In genomic region chr2:137173514-137173913, GRCh38 we compare ENCODE assay signal across 9 cellular contexts.
DNase-seq lines count a peak whose midpoint lies in the region; ATAC-seq and TF ChIP-seq lines count a peak whose summit lies in the region.
"Had no signal": no experiment of that assay in that cellular context is flagged by ENCODE, and none has a peak within 500 bp of the region (broad histone marks: within the 10 kb centered on the region; RNA-seq: fewer than 3 reads in every experiment).

No MANE protein-coding gene starts in this region.

- 31% methylated on average over 3 of the region's 3 CpGs for WGBS in right cardiac atrium

- intact Hi-C loops in right cardiac atrium (cut with DNase I), result no loop called here

- H3K4me1 ChIP-seq in cardiac muscle cell (ENCODE audit: low read depth) (no peaks in the 10 kb centered on the region), right cardiac atrium (ENCODE audit: control insufficient read depth, insufficient read depth, low read length) (no peaks in the 10 kb centered on the region)

- H3K27me3 Mint-ChIP-seq in WTC11 (ENCODE audit: low read depth), result no peaks in the 10 kb centered on the region

- no peak overlapping the region for H3K27ac Mint-ChIP-seq in WTC11
- H3K27ac Mint-ChIP-seq: CD14-positive monocyte had no signal

- TF ChIP-seq CTCF in cardiac muscle cell (IDR thresholded peaks at IDR 0.05; ENCODE audit: low read depth, low read length) (peak; percentile 35), WTC11 (IDR thresholded peaks at IDR 0.05) (no peak; the same call in 1 of the 2 replicates)

- POLR2A ChIA-PET in WTC11 (lab: Charles Lee), result no interaction called here

- DNase-seq in cardiac muscle cell (ENCODE audit: low read depth in 1 of 2, low spot score in 1 of 2) (peak; percentile 17 to 82), right cardiac atrium (no peak), WTC11 (ENCODE audit: low spot score) (no peak), stromal cell of bone marrow (ENCODE audit: low read depth) (peak; percentile 59), NCI-H446 treated with DMSO at 0.1 percent for 48 hours (lab: John Stamatoyannopoulos, UW) (no peak), KG1 (lab: John Stamatoyannopoulos, UW) (no peak)

- CTCF ChIA-PET in WTC11 (lab: Charles Lee), result interaction anchor here (0.9 to 1.6 kb wide), 7 partner anchors 9 to 241 kb away, joined by 3 to 7 read pairs (median 5); no protein-coding TSS in a partner anchor

- no peaks in the 10 kb centered on the region for H3K36me3 ChIP-seq in cardiac muscle cell

- no peak overlapping the region for H3K4me3 Mint-ChIP-seq in WTC11
- H3K4me3 Mint-ChIP-seq: CD14-positive monocyte had no signal

- no peaks in the 10 kb centered on the region for H3K9me3 Mint-ChIP-seq in WTC11

- H3K9me3 ChIP-seq in cardiac muscle cell (ENCODE audit: low read depth) (no peaks in the 10 kb centered on the region), right cardiac atrium (ENCODE audit: control insufficient read depth, low read length) (no peaks in the 10 kb centered on the region)

- ATAC-seq in right cardiac atrium (no peak), HG03095 (IDR thresholded peaks at IDR 0.05; ENCODE audit: unreplicated experiment) (peak; percentile 94), WTC11 (peak; percentile 73), HG03045 (IDR thresholded peaks at IDR 0.05; ENCODE audit: unreplicated experiment) (no peak)

- H3K4me3 ChIP-seq in cardiac muscle cell (no peak overlapping the region), right cardiac atrium (ENCODE audit: low read length) (no peak overlapping the region)

- H3K36me3 Mint-ChIP-seq in WTC11, result no peaks in the 10 kb centered on the region
- H3K36me3 Mint-ChIP-seq: CD14-positive monocyte had no signal

- no peaks in the 10 kb centered on the region for H3K27me3 ChIP-seq in cardiac muscle cell
- H3K27me3 ChIP-seq in right cardiac atrium (ENCODE audit: control insufficient read depth, insufficient read depth), result no peaks in the 10 kb centered on the region

- H3K4me1 Mint-ChIP-seq in WTC11, result peaks cover 16% of the 10 kb centered on the region

- no peak overlapping the region for H3K27ac ChIP-seq in cardiac muscle cell
- no peak overlapping the region for H3K27ac ChIP-seq in right cardiac atrium (ENCODE audit: low read length)

TF ChIP-seq in WTC11, 78 proteins besides CTCF, POLR2A, EP300 and RAD21:
- TF ChIP-seq RORB (CRISPR knock-in tag; IDR thresholded peaks at IDR 0.05) (no peak), JUN (CRISPR knock-in tag; IDR thresholded peaks at IDR 0.05) (no peak), ZNF232 (CRISPR knock-in tag; IDR thresholded peaks at IDR 0.05) (no peak), FOXJ3 (CRISPR knock-in tag; IDR thresholded peaks at IDR 0.05; ENCODE audit: borderline replicate concordance) (no peak), PRRX2 (CRISPR knock-in tag; IDR thresholded peaks at IDR 0.05) (no peak), JAZF1 (CRISPR knock-in tag; IDR thresholded peaks at IDR 0.05) (no peak), ZSCAN18 (CRISPR knock-in tag; IDR thresholded peaks at IDR 0.05) (no peak), FOXK1 (CRISPR knock-in tag; IDR thresholded peaks at IDR 0.05) (no peak), ATF6 (CRISPR knock-in tag; IDR thresholded peaks at IDR 0.05) (no peak), GTF2I (CRISPR knock-in tag; conservative IDR thresholded peaks at IDR 0.05) (no peak), NR3C1 (CRISPR knock-in tag; conservative IDR thresholded peaks at IDR 0.05; ENCODE audit: low read depth) (no peak), CREB1 (CRISPR knock-in tag; IDR thresholded peaks at IDR 0.05) (no peak), CBFB (CRISPR knock-in tag; IDR thresholded peaks at IDR 0.05; ENCODE audit: low read depth) (no peak), STAT6 (CRISPR knock-in tag; conservative IDR thresholded peaks at IDR 0.05; ENCODE audit: low read depth) (no peak), SMAD3 (CRISPR knock-in tag; IDR thresholded peaks at IDR 0.05; ENCODE audit: borderline replicate concordance) (no peak), ZNF263 (CRISPR knock-in tag; IDR thresholded peaks at IDR 0.05; ENCODE audit: low read depth) (no peak), ZNF416 (CRISPR knock-in tag; IDR thresholded peaks at IDR 0.05) (no peak), ZNF317 (CRISPR knock-in tag; IDR thresholded peaks at IDR 0.05; ENCODE audit: borderline replicate concordance, low read depth) (no peak)
- TF ChIP-seq, protein P1, sequence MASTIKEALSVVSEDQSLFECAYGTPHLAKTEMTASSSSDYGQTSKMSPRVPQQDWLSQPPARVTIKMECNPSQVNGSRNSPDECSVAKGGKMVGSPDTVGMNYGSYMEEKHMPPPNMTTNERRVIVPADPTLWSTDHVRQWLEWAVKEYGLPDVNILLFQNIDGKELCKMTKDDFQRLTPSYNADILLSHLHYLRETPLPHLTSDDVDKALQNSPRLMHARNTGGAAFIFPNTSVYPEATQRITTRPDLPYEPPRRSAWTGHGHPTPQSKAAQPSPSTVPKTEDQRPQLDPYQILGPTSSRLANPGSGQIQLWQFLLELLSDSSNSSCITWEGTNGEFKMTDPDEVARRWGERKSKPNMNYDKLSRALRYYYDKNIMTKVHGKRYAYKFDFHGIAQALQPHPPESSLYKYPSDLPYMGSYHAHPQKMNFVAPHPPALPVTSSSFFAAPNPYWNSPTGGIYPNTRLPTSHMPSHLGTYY (CRISPR knock-in tag; IDR thresholded peaks at IDR 0.05), result no peak

Comparison
In these comparisons a context has a peak if more than half of its experiments do, and no peak if none do; other contexts are left out.
1. DNase-seq: peak in cardiac muscle cell (2 of 2) and stromal cell of bone marrow (single experiment); none in right cardiac atrium (0 of 3), WTC11 (single experiment), NCI-H446 treated with DMSO at 0.1 percent for 48 hours (single experiment) and KG1 (single experiment).
2. ATAC-seq: peak in HG03095 (single experiment) and WTC11 (single experiment); none in right cardiac atrium (0 of 2) and HG03045 (single experiment).